8 cellular contexts compared by ENCODE assay signal in genomic region chr19:34712606-34713261, GRCh38. TPM values are rescaled to one million over a fixed set of nuclear protein-coding genes. Genes with fewer than 3 reads are reported as not detected.
DNase-seq lines count a peak whose midpoint lies in the region; ATAC-seq and TF ChIP-seq lines count a peak whose summit lies in the region.

No MANE protein-coding gene starts in this region.

- no peaks in the 10 kb centered on the region for H3K4me1 ChIP-seq in effector memory CD4-positive, alpha-beta T cell (ENCODE audit: control insufficient read depth, insufficient read depth, low read length, poor library complexity, severe bottlenecking)

- H3K27ac Mint-ChIP-seq in WTC11 = peak overlapping the region; percentile 39; the same call in 1 of the 2 replicates
- H3K27ac Mint-ChIP-seq in memory B cell = no peak overlapping the region
- H3K27ac Mint-ChIP-seq in stimulated activated naive B cell treated with anti-CD40 and anti-IgM and Interleukin-4, amounts not matched to agents 10 μg/mL and 1 μg/mL and 100 μg/mL, for 72 hours = no peak overlapping the region

- H3K4me3 Mint-ChIP-seq in WTC11 = peak overlapping the region; percentile 46
- no peak overlapping the region for H3K4me3 Mint-ChIP-seq in memory B cell
- H3K4me3 Mint-ChIP-seq in stimulated activated naive B cell treated with anti-CD40 and anti-IgM and Interleukin-4, amounts not matched to agents 10 μg/mL and 1 μg/mL and 100 μg/mL, for 72 hours = no peak overlapping the region

- CTCF ChIA-PET in WTC11 (lab: Charles Lee) = interaction anchor here (0.6 to 2.7 kb wide), 12 partner anchors 35 to 969 kb away, joined by 3 to 26 read pairs (median 4); partner anchors contain the start of gene ZNF302

- H3K9me3 Mint-ChIP-seq in WTC11 (peaks cover 74% of the 10 kb centered on the region), memory B cell (peaks cover 10% of the 10 kb centered on the region)
- H3K9me3 Mint-ChIP-seq in stimulated activated naive B cell treated with anti-CD40 and anti-IgM and Interleukin-4, amounts not matched to agents 10 μg/mL and 1 μg/mL and 100 μg/mL, for 72 hours = peaks cover 13 to 14% of the 10 kb centered on the region in 2 donors

- H3K27me3 Mint-ChIP-seq in WTC11 (ENCODE audit: low read depth) (peaks cover 56% of the 10 kb centered on the region), memory B cell (peaks cover 14% of the 10 kb centered on the region)
- peaks cover 34 to 65% of the 10 kb centered on the region in 2 donors for H3K27me3 Mint-ChIP-seq in stimulated activated naive B cell treated with anti-CD40 and anti-IgM and Interleukin-4, amounts not matched to agents 10 μg/mL and 1 μg/mL and 100 μg/mL, for 72 hours

- no peak overlapping the region for H3K4me3 ChIP-seq in H7 (ENCODE audit: insufficient read depth, low read depth, low read length)
- no peak overlapping the region for H3K4me3 ChIP-seq in effector memory CD4-positive, alpha-beta T cell (ENCODE audit: insufficient read depth, low read depth, low read length, poor library complexity, severe bottlenecking)

- ATAC-seq in WTC11 = peak; percentile 47
- peak; percentile 70 for ATAC-seq in memory B cell (ENCODE audit: low read depth)
- ATAC-seq in stimulated activated naive B cell treated with anti-CD40 and anti-IgM and Interleukin-4, amounts not matched to agents 10 μg/mL and 1 μg/mL and 100 μg/mL, for 72 hours (replicated peaks) = peak; percentile 77 to 80
- no peak for ATAC-seq in GM21390 (IDR thresholded peaks at IDR 0.05; ENCODE audit: unreplicated experiment)

- H3K4me1 Mint-ChIP-seq in WTC11 (peaks cover 14% of the 10 kb centered on the region), memory B cell (peaks cover 2% of the 10 kb centered on the region)
- H3K4me1 Mint-ChIP-seq in stimulated activated naive B cell treated with anti-CD40 and anti-IgM and Interleukin-4, amounts not matched to agents 10 μg/mL and 1 μg/mL and 100 μg/mL, for 72 hours = peaks cover 0 to 4% of the 10 kb centered on the region in 2 donors

- H3K36me3 Mint-ChIP-seq in WTC11 (peaks cover 34% of the 10 kb centered on the region), memory B cell (peaks cover 7% of the 10 kb centered on the region)
- H3K36me3 Mint-ChIP-seq in stimulated activated naive B cell treated with anti-CD40 and anti-IgM and Interleukin-4, amounts not matched to agents 10 μg/mL and 1 μg/mL and 100 μg/mL, for 72 hours = peaks cover 6 to 9% of the 10 kb centered on the region in 2 donors

- TF ChIP-seq CTCF in WTC11 (IDR thresholded peaks at IDR 0.05) = peak; percentile 85

- H3K9me3 ChIP-seq in effector memory CD4-positive, alpha-beta T cell (ENCODE audit: control insufficient read depth, low read length) = peaks cover 4% of the 10 kb centered on the region

- no peaks in the 10 kb centered on the region for H3K36me3 ChIP-seq in H7 (replicated peaks; ENCODE audit: control insufficient read depth, insufficient read depth, low read length)
- H3K36me3 ChIP-seq in effector memory CD4-positive, alpha-beta T cell (ENCODE audit: control insufficient read depth, insufficient read depth, low read length) = no peaks in the 10 kb centered on the region

- DNase-seq in Ammon's horn (ENCODE audit: low spot score) (peak; percentile 87), H7 (peak; percentile 57), NCI-H226 (peak; percentile 52), WTC11 (ENCODE audit: low spot score) (peak; percentile 40), memory B cell (ENCODE audit: low spot score in 2 of 2) (peak; percentile 56 to 72)
- DNase-seq in effector memory CD4-positive, alpha-beta T cell = peak; percentile 13 to 55 (median 21)
- DNase-seq in stimulated activated naive B cell treated with anti-CD40 and anti-IgM and Interleukin-4, amounts not matched to agents 10 μg/mL and 1 μg/mL and 100 μg/mL, for 72 hours = peak; percentile 46

- no peak overlapping the region for H3K27ac ChIP-seq in effector memory CD4-positive, alpha-beta T cell (ENCODE audit: insufficient read depth, low read length, poor library complexity, severe bottlenecking)

- POLR2A ChIA-PET in WTC11 (lab: Charles Lee) = interaction anchor here (0.6 kb wide), 1 partner anchor 210 kb away, joined by 4 read pairs; no protein-coding TSS in a partner anchor

- no peaks in the 10 kb centered on the region for H3K27me3 ChIP-seq in H7 (ENCODE audit: control insufficient read depth, insufficient read depth, low read length)
- no peaks in the 10 kb centered on the region for H3K27me3 ChIP-seq in effector memory CD4-positive, alpha-beta T cell (replicated peaks; ENCODE audit: control insufficient read depth, insufficient read depth, low read length, poor library complexity, severe bottlenecking)

TF ChIP-seq in WTC11, 78 proteins besides CTCF, POLR2A, EP300 and RAD21 (continues in another document):
- TF ChIP-seq, protein P1, sequence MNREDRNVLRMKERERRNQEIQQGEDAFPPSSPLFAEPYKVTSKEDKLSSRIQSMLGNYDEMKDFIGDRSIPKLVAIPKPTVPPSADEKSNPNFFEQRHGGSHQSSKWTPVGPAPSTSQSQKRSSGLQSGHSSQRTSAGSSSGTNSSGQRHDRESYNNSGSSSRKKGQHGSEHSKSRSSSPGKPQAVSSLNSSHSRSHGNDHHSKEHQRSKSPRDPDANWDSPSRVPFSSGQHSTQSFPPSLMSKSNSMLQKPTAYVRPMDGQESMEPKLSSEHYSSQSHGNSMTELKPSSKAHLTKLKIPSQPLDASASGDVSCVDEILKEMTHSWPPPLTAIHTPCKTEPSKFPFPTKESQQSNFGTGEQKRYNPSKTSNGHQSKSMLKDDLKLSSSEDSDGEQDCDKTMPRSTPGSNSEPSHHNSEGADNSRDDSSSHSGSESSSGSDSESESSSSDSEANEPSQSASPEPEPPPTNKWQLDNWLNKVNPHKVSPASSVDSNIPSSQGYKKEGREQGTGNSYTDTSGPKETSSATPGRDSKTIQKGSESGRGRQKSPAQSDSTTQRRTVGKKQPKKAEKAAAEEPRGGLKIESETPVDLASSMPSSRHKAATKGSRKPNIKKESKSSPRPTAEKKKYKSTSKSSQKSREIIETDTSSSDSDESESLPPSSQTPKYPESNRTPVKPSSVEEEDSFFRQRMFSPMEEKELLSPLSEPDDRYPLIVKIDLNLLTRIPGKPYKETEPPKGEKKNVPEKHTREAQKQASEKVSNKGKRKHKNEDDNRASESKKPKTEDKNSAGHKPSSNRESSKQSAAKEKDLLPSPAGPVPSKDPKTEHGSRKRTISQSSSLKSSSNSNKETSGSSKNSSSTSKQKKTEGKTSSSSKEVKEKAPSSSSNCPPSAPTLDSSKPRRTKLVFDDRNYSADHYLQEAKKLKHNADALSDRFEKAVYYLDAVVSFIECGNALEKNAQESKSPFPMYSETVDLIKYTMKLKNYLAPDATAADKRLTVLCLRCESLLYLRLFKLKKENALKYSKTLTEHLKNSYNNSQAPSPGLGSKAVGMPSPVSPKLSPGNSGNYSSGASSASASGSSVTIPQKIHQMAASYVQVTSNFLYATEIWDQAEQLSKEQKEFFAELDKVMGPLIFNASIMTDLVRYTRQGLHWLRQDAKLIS (CRISPR knock-in tag; IDR thresholded peaks at IDR 0.05; ENCODE audit: borderline replicate concordance) = no peak
- TF ChIP-seq ATF6 (CRISPR knock-in tag; IDR thresholded peaks at IDR 0.05) (no peak), SMAD4 (CRISPR knock-in tag; IDR thresholded peaks at IDR 0.05) (no peak)
- TF ChIP-seq, protein P2, sequence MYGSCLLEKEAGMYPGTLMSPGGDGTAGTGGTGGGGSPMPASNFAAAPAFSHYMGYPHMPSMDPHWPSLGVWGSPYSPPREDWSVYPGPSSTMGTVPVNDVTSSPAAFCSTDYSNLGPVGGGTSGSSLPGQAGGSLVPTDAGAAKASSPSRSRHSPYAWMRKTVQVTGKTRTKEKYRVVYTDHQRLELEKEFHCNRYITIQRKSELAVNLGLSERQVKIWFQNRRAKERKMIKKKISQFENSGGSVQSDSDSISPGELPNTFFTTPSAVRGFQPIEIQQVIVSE (CRISPR knock-in tag; IDR thresholded peaks at IDR 0.05; ENCODE audit: borderline replicate concordance) = no peak

RNA-seq across cellular contexts. Expression of gene ZNF181, which starts 21.3 kb away (rescaled TPM):
- total RNA-seq in H7 (2014; rRNA removed; shearing (Covaris generic)) = 6.8 and 16.6 TPM in 2 replicates
- total RNA-seq in WTC11 (2021) = 8.5 to 9.7 TPM (median 9.0 TPM) in 3 replicates

RNA-seq across cellular contexts. Expression of gene ZNF302, which starts 35.3 kb away (rescaled TPM):
- total RNA-seq in H7 (2014; rRNA removed; shearing (Covaris generic)) = 11.5 and 16.3 TPM in 2 replicates
- total RNA-seq in WTC11 (2021) = 23.5 to 26.3 TPM (median 24.6 TPM) in 3 replicates

RNA-seq across cellular contexts. Expression of gene SCGB2B2, which starts 35.8 kb away (rescaled TPM):
- not detected in 2 replicates for total RNA-seq in H7 (2014; rRNA removed; shearing (Covaris generic))
- 0.20 to 0.71 TPM (median 0.64 TPM) in 3 replicates for total RNA-seq in WTC11 (2021)

Comparison
In these comparisons a context has a peak if more than half of its experiments do, and no peak if none do; other contexts are left out.
1. DNase-seq: peak in every context shown above with its lines; median percentile 87 in Ammon's horn; 64 in memory B cell; 57 in H7; 52 in NCI-H226; 46 in stimulated activated naive B cell treated with anti-CD40 and anti-IgM and Interleukin-4, amounts not matched to agents 10 μg/mL and 1 μg/mL and 100 μg/mL, for 72 hours; 40 in WTC11; 21 in effector memory CD4-positive, alpha-beta T cell.